Comparison of ENCODE assay signal across 16 cellular contexts in genomic region chr19:4453232-4454179, GRCh38. TPM values are rescaled to one million over a fixed set of nuclear protein-coding genes. Genes with fewer than 3 reads are reported as not detected.
DNase-seq lines count a peak whose midpoint lies in the region; FAIRE-seq and TF ChIP-seq lines count a peak whose summit lies in the region.
"Had no signal": no experiment of that assay in that cellular context is flagged by ENCODE, and none has a peak within 500 bp of the region (broad histone marks: within the 10 kb centered on the region; RNA-seq: fewer than 3 reads in every experiment).

No MANE protein-coding gene starts in this region.

- peak overlapping the region; percentile 26 to 82 (median 59); a peak in 20 of 22 replicates for H3K9ac ChIP-seq in BLaER1 treated with 17β-estradiol and CSF1 and Interleukin-3, amounts not matched to agents 10 nM and 100 nM
- H3K9ac ChIP-seq in mesenchymal stem cell (ENCODE audit: low read length): peak overlapping the region; percentile 100
- H3K9ac ChIP-seq: KMS-11 had no signal

- H3K14ac ChIP-seq in mesenchymal stem cell (ENCODE audit: low read length in 2 of 2): no peak overlapping the region

- peak overlapping the region; percentile 90 to 100 (median 99) for H3K4me2 ChIP-seq in BLaER1 treated with 17β-estradiol and CSF1 and Interleukin-3, amounts not matched to agents 10 nM and 100 nM
- no peak overlapping the region for H3K4me2 ChIP-seq in mesenchymal stem cell (ENCODE audit: low read length, poor library complexity, severe bottlenecking)
- H3K4me2 ChIP-seq: KMS-11 had no signal

- no peak overlapping the region for H3K4ac ChIP-seq in mesenchymal stem cell (ENCODE audit: low read depth in 1 of 2, low read length in 2 of 2)

- peaks cover 60 to 85% (median 72%) of the 10 kb centered on the region in 11 experiments for H4K20me1 ChIP-seq in BLaER1 treated with 17β-estradiol and CSF1 and Interleukin-3, amounts not matched to agents 10 nM and 100 nM

- no peak overlapping the region for H4K8ac ChIP-seq in mesenchymal stem cell (ENCODE audit: low read length)

- peaks cover 19% of the 10 kb centered on the region for H3K4me1 Mint-ChIP-seq in activated CD4-positive, alpha-beta memory T cell treated with anti-CD3 and anti-CD28 coated beads for 36 hours (ENCODE audit: low read depth)

- H3K9me3 ChIP-seq in BLaER1 treated with 17β-estradiol and CSF1 and Interleukin-3, amounts not matched to agents 10 nM and 100 nM (replicated peaks in 1 of 11): no peaks in the 10 kb centered on the region
- no peaks in the 10 kb centered on the region for H3K9me3 ChIP-seq in adrenal gland (replicated peaks in 1 of 3)
- no peaks in the 10 kb centered on the region for H3K9me3 ChIP-seq in mesenchymal stem cell (ENCODE audit: control insufficient read depth, low read length)
- H3K9me3 ChIP-seq: MG63, Peyer's patch had no signal

- no peak overlapping the region for H3K23ac ChIP-seq in mesenchymal stem cell (ENCODE audit: low read length in 2 of 2)

- TF ChIP-seq CTCF in adrenal gland (IDR thresholded peaks at IDR 0.05): no peak

- POLR2A ChIA-PET in activated CD4-positive, alpha-beta memory T cell treated with anti-CD3 and anti-CD28 coated beads for 36 hours (lab: Charles Lee): interaction anchor here (0.6 to 0.9 kb wide), 4 partner anchors 17 to 212 kb away, joined by 3 to 4 read pairs (median 4); no protein-coding TSS in a partner anchor

- no peak overlapping the region for H2BK15ac ChIP-seq in mesenchymal stem cell (ENCODE audit: low read depth, poor library complexity, severe bottlenecking)

- no peak overlapping the region for H2AK5ac ChIP-seq in mesenchymal stem cell (ENCODE audit: low read length, severe bottlenecking)

- H3K27ac ChIP-seq in BLaER1 treated with 17β-estradiol and CSF1 and Interleukin-3, amounts not matched to agents 10 nM and 100 nM: peak overlapping the region in 10 of 11 experiments; percentile 9 to 64 (median 47); a peak in 16 of 22 replicates
- peak overlapping the region in 4 of 5 donors; percentile 9 to 95 (median 90) for H3K27ac ChIP-seq in adrenal gland
- no peak overlapping the region for H3K27ac ChIP-seq in mesenchymal stem cell (ENCODE audit: low read length, poor library complexity, severe bottlenecking)
- H3K27ac ChIP-seq: HL-60, KMS-11, Peyer's patch had no signal

- no peak overlapping the region for H4K91ac ChIP-seq in mesenchymal stem cell (ENCODE audit: low read length)

- intact Hi-C loops in adrenal gland (cut with DNase I): loop anchor here in 1 of 2 donors (10.0 kb wide), 1 partner anchor 49 kb away; the partner anchor contains the start of genes CHAF1A and SH3GL1
- intact Hi-C loops in activated CD4-positive, alpha-beta memory T cell treated with anti-CD3 and anti-CD28 coated beads for 36 hours (cut with micrococcal nuclease): no loop called here

- H3K79me1 ChIP-seq in mesenchymal stem cell (replicated peaks; ENCODE audit: low read length, poor library complexity, severe bottlenecking): peaks cover 42% of the 10 kb centered on the region

- H3K27me3 Mint-ChIP-seq in activated CD4-positive, alpha-beta memory T cell treated with anti-CD3 and anti-CD28 coated beads for 36 hours: no peaks in the 10 kb centered on the region

- no peaks in the 10 kb centered on the region for H3K9me3 Mint-ChIP-seq in activated CD4-positive, alpha-beta memory T cell treated with anti-CD3 and anti-CD28 coated beads for 36 hours

- no peak overlapping the region for H2BK120ac ChIP-seq in mesenchymal stem cell (ENCODE audit: low read depth, low read length)

- no peak overlapping the region for H3K18ac ChIP-seq in mesenchymal stem cell (ENCODE audit: low read depth in 1 of 2, low read length in 2 of 2)

- peaks cover 15% of the 10 kb centered on the region for H3K36me3 Mint-ChIP-seq in activated CD4-positive, alpha-beta memory T cell treated with anti-CD3 and anti-CD28 coated beads for 36 hours

- peaks cover 40 to 66% (median 48%) of the 10 kb centered on the region in 11 experiments for H3K36me3 ChIP-seq in BLaER1 treated with 17β-estradiol and CSF1 and Interleukin-3, amounts not matched to agents 10 nM and 100 nM
- H3K36me3 ChIP-seq in adrenal gland (replicated peaks in 1 of 2): peaks cover 0 to 51% of the 10 kb centered on the region in 2 donors
- H3K36me3 ChIP-seq in mesenchymal stem cell (ENCODE audit: control insufficient read depth in 1 of 2, insufficient read depth in 2 of 2, low read depth in 1 of 2, low read length in 2 of 2): peaks cover 53 to 60% of the 10 kb centered on the region in 2 experiments
- H3K36me3 ChIP-seq: MG63 had no signal

- H3K27me3 ChIP-seq in BLaER1 treated with 17β-estradiol and CSF1 and Interleukin-3, amounts not matched to agents 10 nM and 100 nM: no peaks in the 10 kb centered on the region
- H3K27me3 ChIP-seq in adrenal gland (no peaks in the 10 kb centered on the region), mesenchymal stem cell (ENCODE audit: control insufficient read depth in 1 of 2, insufficient read depth in 1 of 2, low read length in 2 of 2) (no peaks in the 10 kb centered on the region)
- H3K27me3 ChIP-seq: MG63, Peyer's patch had no signal

- H2BK5ac ChIP-seq in mesenchymal stem cell (ENCODE audit: low read depth, low read length, poor library complexity, severe bottlenecking): no peak overlapping the region

- peaks cover 48 to 60% (median 55%) of the 10 kb centered on the region in 10 experiments for H3K4me1 ChIP-seq in BLaER1 treated with 17β-estradiol and CSF1 and Interleukin-3, amounts not matched to agents 10 nM and 100 nM
- H3K4me1 ChIP-seq in adrenal gland (replicated peaks in 1 of 2) (peaks cover 44 to 49% of the 10 kb centered on the region in 2 donors), mesenchymal stem cell (ENCODE audit: control insufficient read depth, insufficient read depth, low read depth, low read length) (peaks cover 38% of the 10 kb centered on the region)

- no peak overlapping the region for H3K4me3 Mint-ChIP-seq in activated CD4-positive, alpha-beta memory T cell treated with anti-CD3 and anti-CD28 coated beads for 36 hours

- H2AFZ ChIP-seq in mesenchymal stem cell (ENCODE audit: low read depth, low read length): no peak overlapping the region

- TF ChIP-seq POLR2A in GM12892 (IDR thresholded peaks at IDR 0.05; ENCODE audit: low read depth, low read length) (no peak), adrenal gland (IDR thresholded peaks at IDR 0.05) (peak in 1 of 2 donors; percentile 13)

- 47 to 74% (median 53%) methylated on average over 20 to 34 of the region's 34 CpGs for WGBS in adrenal gland, 4 donors
- 89% methylated on average over 34 of the region's 34 CpGs for WGBS in mesenchymal stem cell

- H2BK12ac ChIP-seq in mesenchymal stem cell (ENCODE audit: low read length in 2 of 2): peak overlapping the region in 1 of 2 experiments; percentile 16

- CTCF ChIA-PET in activated CD4-positive, alpha-beta memory T cell treated with anti-CD3 and anti-CD28 coated beads for 36 hours (lab: Charles Lee): interaction anchor here (1.2 kb wide), 1 partner anchor 314 kb away, joined by 3 read pairs; no protein-coding TSS in a partner anchor

- peak; percentile 19 for DNase-seq in GM12892 (ENCODE audit: insufficient read length)
- peak in 4 of 7 donors; percentile 59 to 71 (median 70) for DNase-seq in adrenal gland
- no peak for DNase-seq in mesenchymal stem cell
- DNase-seq in activated CD4-positive, alpha-beta memory T cell treated with anti-CD3 and anti-CD28 coated beads for 36 hours: no peak
- DNase-seq in NCI-H1417 treated with DMSO at 0.1 percent for 48 hours (lab: John Stamatoyannopoulos, UW): no peak
- no peak for DNase-seq in UCSD-AML1 (lab: John Stamatoyannopoulos, UW; ENCODE audit: unreplicated experiment)
- DNase-seq in anterior cingulate cortex (lab: John Stamatoyannopoulos, UW): no peak
- DNase-seq: DMS153, MG63, NCI-H2029, NCI-H510A, NCI-H82, Peyer's patch had no signal

- no peak overlapping the region for H3K27ac Mint-ChIP-seq in activated CD4-positive, alpha-beta memory T cell treated with anti-CD3 and anti-CD28 coated beads for 36 hours

- no peak for FAIRE-seq in GM12892 (lab: Jason Lieb, UNC)

- no peak overlapping the region for H3K4me3 ChIP-seq in BLaER1 treated with 17β-estradiol and CSF1 and Interleukin-3, amounts not matched to agents 10 nM and 100 nM
- H3K4me3 ChIP-seq in adrenal gland (no peak overlapping the region), mesenchymal stem cell (ENCODE audit: insufficient read depth in 1 of 2, low read depth in 1 of 2, low read length in 2 of 2) (peak overlapping the region; percentile 6 to 99)
- H3K4me3 ChIP-seq: MG63, Peyer's patch had no signal

RNA-seq across cellular contexts. Expression of gene UBXN6, which starts 4.1 kb away (rescaled TPM):
- 16.7 TPM for polyA plus RNA-seq in GM12892 (2012; ENCODE audit: missing spikeins)
- 100 to 1,000 TPM; 165 to 317 (median 268) TPM for total RNA-seq in adrenal gland
- polyA plus RNA-seq in adrenal gland: 100 to 1,000 TPM in 2 of 3 donors, 10 to 100 TPM in 1; 53.9 to 257 (median 250) TPM
- polyA plus RNA-seq in mesenchymal stem cell (2013, experiment 1 of 2): 89.7 TPM
- 95.2 TPM for polyA plus RNA-seq in mesenchymal stem cell (2013, experiment 2 of 2)
- total RNA-seq in activated CD4-positive, alpha-beta memory T cell treated with anti-CD3 and anti-CD28 coated beads for 36 hours: 10 to 100 TPM; 36.2 to 37.1 TPM

RNA-seq across cellular contexts. Expression of gene HDGFL2, which starts 18.6 kb away (rescaled TPM):
- polyA plus RNA-seq in GM12892 (2012; ENCODE audit: missing spikeins): 15.9 TPM
- total RNA-seq in adrenal gland: 10 to 100 TPM; 29.9 to 54.6 (median 34.9) TPM
- polyA plus RNA-seq in adrenal gland: 10 to 100 TPM; 22.0 to 74.7 (median 55.8) TPM
- polyA plus RNA-seq in mesenchymal stem cell (2013, experiment 1 of 2): 45.0 TPM
- polyA plus RNA-seq in mesenchymal stem cell (2013, experiment 2 of 2): 43.4 TPM
- 10 to 100 TPM; 46.0 to 47.7 TPM for total RNA-seq in activated CD4-positive, alpha-beta memory T cell treated with anti-CD3 and anti-CD28 coated beads for 36 hours

RNA-seq across cellular contexts. Expression of gene CHAF1A, which starts 51.1 kb away (rescaled TPM):
- polyA plus RNA-seq in GM12892 (2012; ENCODE audit: missing spikeins): 26.9 TPM
- total RNA-seq in adrenal gland: 10 to 100 TPM in 2 of 8 donors, 1 to 10 TPM in 6; 3.4 to 14.6 (median 8.7) TPM
- 1 to 10 TPM; 4.0 to 8.2 (median 7.3) TPM for polyA plus RNA-seq in adrenal gland
- 7.6 TPM for polyA plus RNA-seq in mesenchymal stem cell (2013, experiment 1 of 2)
- 6.3 TPM for polyA plus RNA-seq in mesenchymal stem cell (2013, experiment 2 of 2)
- total RNA-seq in activated CD4-positive, alpha-beta memory T cell treated with anti-CD3 and anti-CD28 coated beads for 36 hours: 10 to 100 TPM; 61.6 to 63.5 TPM

RNA-seq across cellular contexts. Expression of gene SH3GL1, which starts 53.2 kb away (rescaled TPM):
- polyA plus RNA-seq in GM12892 (2012; ENCODE audit: missing spikeins): 20.0 TPM
- total RNA-seq in adrenal gland: 100 to 1,000 TPM in 1 of 8 donors, 10 to 100 TPM in 7; 69.9 to 112 (median 87.4) TPM
- 100 to 1,000 TPM in 1 of 3 donors, 10 to 100 TPM in 2; 20.9 to 104 (median 96.4) TPM for polyA plus RNA-seq in adrenal gland
- polyA plus RNA-seq in mesenchymal stem cell (2013, experiment 1 of 2): 108 TPM
- polyA plus RNA-seq in mesenchymal stem cell (2013, experiment 2 of 2): 106 TPM
- 10 to 100 TPM; 38.1 to 42.0 TPM for total RNA-seq in activated CD4-positive, alpha-beta memory T cell treated with anti-CD3 and anti-CD28 coated beads for 36 hours

Comparison
In these comparisons a context has a peak if more than half of its experiments do, and no peak if none do; other contexts are left out.
1. H3K4me3 ChIP-seq: peak in mesenchymal stem cell (2 of 2); none in BLaER1 treated with 17β-estradiol and CSF1 and Interleukin-3, amounts not matched to agents 10 nM and 100 nM (0 of 10) and adrenal gland (0 of 4).
2. DNase-seq: peak in GM12892 (single experiment) and adrenal gland (4 of 7); none in mesenchymal stem cell (single experiment), activated CD4-positive, alpha-beta memory T cell treated with anti-CD3 and anti-CD28 coated beads for 36 hours (single experiment), NCI-H1417 treated with DMSO at 0.1 percent for 48 hours (single experiment), UCSD-AML1 (single experiment) and anterior cingulate cortex (0 of 58).
3. RNA of gene UBXN6, which starts 4.1 kb away (total RNA-seq): 165 to 317 TPM in adrenal gland; 36.2 to 37.1 TPM in activated CD4-positive, alpha-beta memory T cell treated with anti-CD3 and anti-CD28 coated beads for 36 hours; every median in the first group is over 4 times any median in the second.
4. RNA of gene CHAF1A, which starts 51.1 kb away (total RNA-seq): 61.6 to 63.5 TPM in activated CD4-positive, alpha-beta memory T cell treated with anti-CD3 and anti-CD28 coated beads for 36 hours; 3.4 to 14.6 TPM in adrenal gland; every median in the first group is over 4 times any median in the second.